In the genomic region with DNA sequence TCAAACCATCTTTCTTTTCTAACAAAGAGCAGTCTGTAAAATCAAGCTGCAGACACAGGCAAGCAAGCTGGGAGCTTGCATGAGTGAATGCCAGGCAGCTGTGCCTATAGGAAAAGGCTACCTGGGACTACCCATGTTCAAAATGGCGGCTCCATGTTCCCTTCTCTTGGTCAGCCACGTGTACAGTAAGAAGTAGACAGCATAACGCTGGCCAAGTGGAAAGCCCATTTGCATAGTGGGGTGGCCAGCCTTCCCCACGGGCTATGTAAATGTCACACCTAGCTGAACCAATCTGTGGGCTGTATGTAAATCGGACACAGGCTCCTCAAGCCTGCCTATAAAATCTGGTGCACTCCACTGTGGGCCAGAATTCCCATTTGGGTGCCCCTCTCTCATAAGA, we compare ENCODE assay signal across 1 cellular context.
TF ChIP-seq lines count a peak whose summit lies in the region.

No MANE protein-coding gene starts in this region.

TF ChIP-seq in GM23338, 12 proteins besides CTCF, POLR2A, EP300 and RAD21 (continued from another document):
- TF ChIP-seq, protein P1, sequence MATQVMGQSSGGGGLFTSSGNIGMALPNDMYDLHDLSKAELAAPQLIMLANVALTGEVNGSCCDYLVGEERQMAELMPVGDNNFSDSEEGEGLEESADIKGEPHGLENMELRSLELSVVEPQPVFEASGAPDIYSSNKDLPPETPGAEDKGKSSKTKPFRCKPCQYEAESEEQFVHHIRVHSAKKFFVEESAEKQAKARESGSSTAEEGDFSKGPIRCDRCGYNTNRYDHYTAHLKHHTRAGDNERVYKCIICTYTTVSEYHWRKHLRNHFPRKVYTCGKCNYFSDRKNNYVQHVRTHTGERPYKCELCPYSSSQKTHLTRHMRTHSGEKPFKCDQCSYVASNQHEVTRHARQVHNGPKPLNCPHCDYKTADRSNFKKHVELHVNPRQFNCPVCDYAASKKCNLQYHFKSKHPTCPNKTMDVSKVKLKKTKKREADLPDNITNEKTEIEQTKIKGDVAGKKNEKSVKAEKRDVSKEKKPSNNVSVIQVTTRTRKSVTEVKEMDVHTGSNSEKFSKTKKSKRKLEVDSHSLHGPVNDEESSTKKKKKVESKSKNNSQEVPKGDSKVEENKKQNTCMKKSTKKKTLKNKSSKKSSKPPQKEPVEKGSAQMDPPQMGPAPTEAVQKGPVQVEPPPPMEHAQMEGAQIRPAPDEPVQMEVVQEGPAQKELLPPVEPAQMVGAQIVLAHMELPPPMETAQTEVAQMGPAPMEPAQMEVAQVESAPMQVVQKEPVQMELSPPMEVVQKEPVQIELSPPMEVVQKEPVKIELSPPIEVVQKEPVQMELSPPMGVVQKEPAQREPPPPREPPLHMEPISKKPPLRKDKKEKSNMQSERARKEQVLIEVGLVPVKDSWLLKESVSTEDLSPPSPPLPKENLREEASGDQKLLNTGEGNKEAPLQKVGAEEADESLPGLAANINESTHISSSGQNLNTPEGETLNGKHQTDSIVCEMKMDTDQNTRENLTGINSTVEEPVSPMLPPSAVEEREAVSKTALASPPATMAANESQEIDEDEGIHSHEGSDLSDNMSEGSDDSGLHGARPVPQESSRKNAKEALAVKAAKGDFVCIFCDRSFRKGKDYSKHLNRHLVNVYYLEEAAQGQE (IDR thresholded peaks at IDR 0.05; ENCODE audit: unreplicated experiment), result no peak
- TF ChIP-seq EZH2 (IDR thresholded peaks at IDR 0.05; ENCODE audit: low read depth, unreplicated experiment), result no peak
- no peak for TF ChIP-seq ZNF331 (CRISPR knock-in tag; IDR thresholded peaks at IDR 0.05; ENCODE audit: low read depth)
- no peak for TF ChIP-seq POLR2AphosphoS5 (IDR thresholded peaks at IDR 0.05; ENCODE audit: low read depth)
- no peak for TF ChIP-seq STAT1 (IDR thresholded peaks at IDR 0.05; ENCODE audit: unreplicated experiment)
- TF ChIP-seq, protein P2, sequence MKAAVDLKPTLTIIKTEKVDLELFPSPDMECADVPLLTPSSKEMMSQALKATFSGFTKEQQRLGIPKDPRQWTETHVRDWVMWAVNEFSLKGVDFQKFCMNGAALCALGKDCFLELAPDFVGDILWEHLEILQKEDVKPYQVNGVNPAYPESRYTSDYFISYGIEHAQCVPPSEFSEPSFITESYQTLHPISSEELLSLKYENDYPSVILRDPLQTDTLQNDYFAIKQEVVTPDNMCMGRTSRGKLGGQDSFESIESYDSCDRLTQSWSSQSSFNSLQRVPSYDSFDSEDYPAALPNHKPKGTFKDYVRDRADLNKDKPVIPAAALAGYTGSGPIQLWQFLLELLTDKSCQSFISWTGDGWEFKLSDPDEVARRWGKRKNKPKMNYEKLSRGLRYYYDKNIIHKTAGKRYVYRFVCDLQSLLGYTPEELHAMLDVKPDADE (IDR thresholded peaks at IDR 0.05), result no peak
- TF ChIP-seq ZNF114 (CRISPR knock-in tag; IDR thresholded peaks at IDR 0.05), result no peak
- TF ChIP-seq EZH2phosphoT487 (IDR thresholded peaks at IDR 0.05; ENCODE audit: unreplicated experiment), result no peak
- no peak for TF ChIP-seq JUNB (IDR thresholded peaks at IDR 0.05; ENCODE audit: unreplicated experiment)
